Comparison of ENCODE assay signal across 17 cellular contexts in genomic region chr7:147803625-147804024, GRCh38.
DNase-seq lines count a peak whose midpoint lies in the region; ATAC-seq and TF ChIP-seq lines count a peak whose summit lies in the region.
"Had no signal": no experiment of that assay in that cellular context is flagged by ENCODE, and none has a peak within 500 bp of the region (broad histone marks: within the 10 kb centered on the region; RNA-seq: fewer than 3 reads in every experiment).

No MANE protein-coding gene starts in this region.

- no peaks in the 10 kb centered on the region for H3K9me3 ChIP-seq in vagina
- H3K9me3 ChIP-seq: A549, sigmoid colon had no signal

- ATAC-seq in GM23338, result no peak
- ATAC-seq in HG03571 (IDR thresholded peaks at IDR 0.05; ENCODE audit: unreplicated experiment), result no peak
- ATAC-seq: A549; PC-3; stimulated activated effector memory CD8-positive, alpha-beta T cell treated with anti-CD3 and anti-CD28 coated beads, Interleukin-12 subunit alpha, Interleukin-12 subunit beta, amount 100 ng/mL, for 72 hours had no signal

- no peaks in the 10 kb centered on the region for H3K27me3 ChIP-seq in vagina
- no peaks in the 10 kb centered on the region for H3K27me3 ChIP-seq in GM23338 (ENCODE audit: insufficient read depth)
- H3K27me3 ChIP-seq: sigmoid colon had no signal

- no peak overlapping the region for H3K4me3 ChIP-seq in vagina
- H3K4me3 ChIP-seq in GM23338, result no peak overlapping the region
- H3K4me3 ChIP-seq: A549, sigmoid colon had no signal

- peaks cover 14% of the 10 kb centered on the region for H3K4me1 Mint-ChIP-seq in glutamatergic neuron (ENCODE audit: low read depth, unreplicated experiment)
- no peaks in the 10 kb centered on the region for H3K4me1 Mint-ChIP-seq in GM23338
- H3K4me1 Mint-ChIP-seq: stimulated activated effector memory CD8-positive, alpha-beta T cell treated with anti-CD3 and anti-CD28 coated beads, Interleukin-12 subunit alpha, Interleukin-12 subunit beta, amount 100 ng/mL, for 72 hours had no signal

- no peaks in the 10 kb centered on the region for H3F3A ChIP-seq in GM23338 (replicated peaks; ENCODE audit: low read depth)

- DNase-seq in D341Med (ENCODE audit: low spot score) (peak; percentile 41), NCI-H146 treated with DMSO at 0.1 percent for 48 hours (lab: John Stamatoyannopoulos, UW; ENCODE audit: unreplicated experiment) (peak; percentile 61), NCI-H69 (lab: John Stamatoyannopoulos, UW) (peak; percentile 98), glutamatergic neuron (no peak), GOT3 (lab: John Stamatoyannopoulos, UW) (no peak), vagina (ENCODE audit: extremely low spot score in 2 of 2) (no peak), GM23338 (ENCODE audit: low spot score) (no peak)
- DNase-seq: activated naive CD4-positive, alpha-beta T cell treated with anti-CD3 and anti-CD28 coated beads for 36 hours; CD4-positive, alpha-beta T cell; GF-D8; mammary epithelial cell; PC-3; sigmoid colon; WERI-Rb-1 had no signal

- no peak overlapping the region for H2AFZ ChIP-seq in GM23338

- H3K4me1 ChIP-seq in vagina (no peaks in the 10 kb centered on the region), GM23338 (ENCODE audit: insufficient read depth) (no peaks in the 10 kb centered on the region)
- H3K4me1 ChIP-seq: A549, sigmoid colon had no signal

- no peaks in the 10 kb centered on the region for H3K9me2 ChIP-seq in GM23338 (ENCODE audit: insufficient read depth)

- H3K9me3 Mint-ChIP-seq in glutamatergic neuron (ENCODE audit: unreplicated experiment) (peaks cover 6% of the 10 kb centered on the region), GM23338 (peaks cover 30% of the 10 kb centered on the region)
- H3K9me3 Mint-ChIP-seq: activated naive CD4-positive, alpha-beta T cell treated with anti-CD3 and anti-CD28 coated beads for 36 hours had no signal

- no peaks in the 10 kb centered on the region for H3K36me3 Mint-ChIP-seq in glutamatergic neuron (ENCODE audit: unreplicated experiment)
- 0 out of 3 replicates have a peak, but pooled peaks cover 3% of the 10 kb centered on the region for H3K36me3 Mint-ChIP-seq in GM23338 (ENCODE audit: low read depth)
- H3K36me3 Mint-ChIP-seq: stimulated activated effector memory CD8-positive, alpha-beta T cell treated with anti-CD3 and anti-CD28 coated beads, Interleukin-12 subunit alpha, Interleukin-12 subunit beta, amount 100 ng/mL, for 72 hours had no signal

- no peak overlapping the region for H3K4me2 ChIP-seq in GM23338
- H3K4me2 ChIP-seq: A549 had no signal

- H3K36me3 ChIP-seq in vagina (no peaks in the 10 kb centered on the region), GM23338 (ENCODE audit: insufficient read depth) (no peaks in the 10 kb centered on the region; the same call in 1 of the 2 replicates)
- H3K36me3 ChIP-seq: sigmoid colon, WERI-Rb-1 had no signal

- no peak overlapping the region for H3K4me3 Mint-ChIP-seq in glutamatergic neuron (ENCODE audit: unreplicated experiment)
- H3K4me3 Mint-ChIP-seq in GM23338, result no peak overlapping the region
- H3K4me3 Mint-ChIP-seq: activated naive CD4-positive, alpha-beta T cell treated with anti-CD3 and anti-CD28 coated beads for 36 hours; CD4-positive, alpha-beta T cell; stimulated activated effector memory CD8-positive, alpha-beta T cell treated with anti-CD3 and anti-CD28 coated beads, Interleukin-12 subunit alpha, Interleukin-12 subunit beta, amount 100 ng/mL, for 72 hours had no signal

- TF ChIP-seq POLR2A in vagina (IDR thresholded peaks at IDR 0.05), result no peak

- intact Hi-C loops in vagina (cut with DNase I), result no loop called here

- H3K27ac ChIP-seq in vagina (no peak overlapping the region), GM23338 (ENCODE audit: low read depth) (no peak overlapping the region)
- H3K27ac ChIP-seq: A549, sigmoid colon, WERI-Rb-1 had no signal

- H3K27me3 Mint-ChIP-seq in glutamatergic neuron (ENCODE audit: unreplicated experiment) (peaks cover 6% of the 10 kb centered on the region), GM23338 (ENCODE audit: insufficient read depth, low read depth, poor library complexity) (peaks cover 1% of the 10 kb centered on the region)
- H3K27me3 Mint-ChIP-seq: CD4-positive, alpha-beta T cell had no signal

- TF ChIP-seq CTCF in glutamatergic neuron (IDR thresholded peaks at IDR 0.05; ENCODE audit: partially characterized antibody, unreplicated experiment) (no peak), vagina (IDR thresholded peaks at IDR 0.05) (no peak), GM23338 (conservative IDR thresholded peaks at IDR 0.05; ENCODE audit: low read depth in 2 of 2) (no peak)

- H4K20me1 ChIP-seq in GM23338 (replicated peaks; ENCODE audit: insufficient read depth), result no peaks in the 10 kb centered on the region

- H3K27ac Mint-ChIP-seq in glutamatergic neuron (ENCODE audit: unreplicated experiment) (peak overlapping the region; percentile 68), GM23338 (no peak overlapping the region)
- H3K27ac Mint-ChIP-seq: activated naive CD4-positive, alpha-beta T cell treated with anti-CD3 and anti-CD28 coated beads for 36 hours; CD4-positive, alpha-beta T cell; stimulated activated effector memory CD8-positive, alpha-beta T cell treated with anti-CD3 and anti-CD28 coated beads, Interleukin-12 subunit alpha, Interleukin-12 subunit beta, amount 100 ng/mL, for 72 hours had no signal

- H3K79me2 ChIP-seq in GM23338 (replicated peaks; ENCODE audit: insufficient read depth), result no peaks in the 10 kb centered on the region

TF ChIP-seq in GM23338, 12 proteins besides CTCF, POLR2A, EP300 and RAD21 (continues in another document):
- TF ChIP-seq CREB1 (CRISPR knock-in tag; IDR thresholded peaks at IDR 0.05; ENCODE audit: low read depth) (no peak), POLR2AphosphoS5 (IDR thresholded peaks at IDR 0.05; ENCODE audit: low read depth) (no peak), ZNF462 (CRISPR knock-in tag; IDR thresholded peaks at IDR 0.05) (no peak), ZNF331 (CRISPR knock-in tag; IDR thresholded peaks at IDR 0.05; ENCODE audit: low read depth) (no peak), ZNF114 (CRISPR knock-in tag; IDR thresholded peaks at IDR 0.05) (no peak), EZH2 (IDR thresholded peaks at IDR 0.05; ENCODE audit: low read depth, unreplicated experiment) (no peak), STAT1 (IDR thresholded peaks at IDR 0.05; ENCODE audit: unreplicated experiment) (no peak), EZH2phosphoT487 (IDR thresholded peaks at IDR 0.05; ENCODE audit: unreplicated experiment) (no peak), NANOG (IDR thresholded peaks at IDR 0.05; ENCODE audit: borderline replicate concordance) (no peak), JUNB (IDR thresholded peaks at IDR 0.05; ENCODE audit: unreplicated experiment) (no peak)

Comparison
In these comparisons a context has a peak if more than half of its experiments do, and no peak if none do; other contexts are left out.
1. DNase-seq: peak in D341Med (single experiment), NCI-H146 treated with DMSO at 0.1 percent for 48 hours (single experiment) and NCI-H69 (single experiment); none in glutamatergic neuron (single experiment), GOT3 (single experiment), vagina (0 of 2) and GM23338 (single experiment).